15 cellular contexts compared by ENCODE assay signal in genomic region chr9:6123402-6123801, GRCh38.
"Had no signal": no experiment of that assay in that cellular context is flagged by ENCODE, and none has a peak within 500 bp of the region (broad histone marks: within the 10 kb centered on the region; RNA-seq: fewer than 3 reads in every experiment).

No MANE protein-coding gene starts in this region.

- DNase-seq: colonic mucosa; dermis blood vessel endothelial cell; esophagus squamous epithelium; foreskin fibroblast; immature natural killer cell; left ventricle myocardium inferior; lower lobe of right lung; sigmoid colon; stimulated activated naive CD4-positive, alpha-beta T cell; stomach; substantia nigra; trophoblast cell had no signal

- ATAC-seq: lower lobe of right lung had no signal

- H3K27me3 ChIP-seq: colonic mucosa, esophagus squamous epithelium, sigmoid colon, stomach had no signal

- H3K4me1 ChIP-seq: colonic mucosa, esophagus squamous epithelium, left ventricle myocardium inferior, lower lobe of right lung, parathyroid adenoma, sigmoid colon, stomach had no signal

- H3K27ac ChIP-seq: colonic mucosa, esophagus squamous epithelium, left ventricle myocardium inferior, lower lobe of right lung, parathyroid adenoma, sigmoid colon, skin epidermis, stomach, thoracic aorta had no signal

- H3K9me3 ChIP-seq: colonic mucosa, esophagus squamous epithelium, left ventricle myocardium inferior, lower lobe of right lung, sigmoid colon, stomach, thoracic aorta had no signal

- H3K4me3 ChIP-seq: colonic mucosa, esophagus squamous epithelium, left ventricle myocardium inferior, lower lobe of right lung, sigmoid colon, skin epidermis, stomach, thoracic aorta had no signal

- H3K36me3 ChIP-seq: colonic mucosa, esophagus squamous epithelium, left ventricle myocardium inferior, lower lobe of right lung, sigmoid colon, stomach, thoracic aorta had no signal
